In genomic region chr17:47066841-47067682, GRCh38 we compare ENCODE assay signal across 8 cellular contexts.
DNase-seq lines count a peak whose midpoint lies in the region; ATAC-seq and TF ChIP-seq lines count a peak whose summit lies in the region.

No MANE protein-coding gene starts in this region.

- peak overlapping the region; percentile 76 for H3K4me3 ChIP-seq in CD8-positive, alpha-beta T cell (ENCODE audit: low read depth, low read length)
- H3K4me3 ChIP-seq in KMS-11 (IDR thresholded peaks at IDR 0.05; ENCODE audit: insufficient read depth, low read depth, low read length) (no peak overlapping the region), esophagus squamous epithelium (peak overlapping the region; percentile 48 to 93 (median 82)), muscle layer of duodenum (ENCODE audit: low read depth in 1 of 2, low read length in 2 of 2) (peak overlapping the region; percentile 81 to 84)

- TF ChIP-seq POLR2A in esophagus squamous epithelium (IDR thresholded peaks at IDR 0.05), result peak in 2 of 4 donors; percentile 34 to 51

- WGBS in esophagus squamous epithelium, 2 donors, result 8 to 10% methylated on average over 14 to 16 of the region's 18 CpGs

- peak overlapping the region; percentile 94 for H3K4me3 Mint-ChIP-seq in CD8-positive, alpha-beta T cell
- peak overlapping the region; percentile 91 for H3K4me3 Mint-ChIP-seq in activated T-cell treated with anti-CD3 and anti-CD28 coated beads, Interleukin-2, amount 50 U/mL, for 4 hours

- H3K36me3 ChIP-seq in CD8-positive, alpha-beta T cell (ENCODE audit: insufficient read depth, low read length), result no peaks in the 10 kb centered on the region
- H3K36me3 ChIP-seq in KMS-11 (ENCODE audit: insufficient read depth) (no peaks in the 10 kb centered on the region), esophagus squamous epithelium (peaks cover 0 to 14% (median 2%) of the 10 kb centered on the region in 3 donors), muscle layer of duodenum (ENCODE audit: control insufficient read depth in 1 of 2, insufficient read depth in 2 of 2, low read length in 2 of 2) (peaks cover 0 to 7% of the 10 kb centered on the region in 2 donors)

- H3K4me1 ChIP-seq in CD8-positive, alpha-beta T cell (ENCODE audit: insufficient read depth, low read length), result peaks cover 9% of the 10 kb centered on the region
- peaks cover 12% of the 10 kb centered on the region for H3K4me1 ChIP-seq in KMS-11 (ENCODE audit: low read depth, poor library complexity, severe bottlenecking)
- peaks cover 7 to 32% (median 9%) of the 10 kb centered on the region in 3 donors for H3K4me1 ChIP-seq in esophagus squamous epithelium
- H3K4me1 ChIP-seq in muscle layer of duodenum (ENCODE audit: control insufficient read depth in 1 of 2, insufficient read depth in 2 of 2, low read length in 2 of 2), result peaks cover 0 to 5% of the 10 kb centered on the region in 2 donors

- H3K9me3 Mint-ChIP-seq in CD8-positive, alpha-beta T cell, result peaks cover 4% of the 10 kb centered on the region
- peaks cover 5% of the 10 kb centered on the region for H3K9me3 Mint-ChIP-seq in activated T-cell treated with anti-CD3 and anti-CD28 coated beads, Interleukin-2, amount 50 U/mL, for 4 hours

- intact Hi-C loops in CD8-positive, alpha-beta T cell (cut with DNase I, micrococcal nuclease), result loop anchor here (1.0 to 10.0 kb wide), 6 partner anchors 33 to 875 kb away; partner anchors contain the start of genes GOSR2 (in 2 of the 2), EFCAB13 (in 1 of the 2), PNPO (in 1 of the 2) and SP2 (in 1 of the 2)
- intact Hi-C loops in esophagus squamous epithelium (cut with DNase I), result no loop called here

- peaks cover 32% of the 10 kb centered on the region for H3K4me1 Mint-ChIP-seq in CD8-positive, alpha-beta T cell (ENCODE audit: low read depth)
- H3K4me1 Mint-ChIP-seq in activated T-cell treated with anti-CD3 and anti-CD28 coated beads, Interleukin-2, amount 50 U/mL, for 4 hours (ENCODE audit: low read depth), result peaks cover 34% of the 10 kb centered on the region

- peak overlapping the region; percentile 93 for H3K9ac ChIP-seq in KMS-11

- H2AFZ ChIP-seq in KMS-11 (ENCODE audit: low read depth), result peak overlapping the region; percentile 84

- CTCF ChIA-PET in CD8-positive, alpha-beta T cell (lab: Charles Lee), result no interaction called here

- H4K20me1 ChIP-seq in KMS-11 (ENCODE audit: insufficient read depth), result no peaks in the 10 kb centered on the region

- H3K79me2 ChIP-seq in KMS-11 (ENCODE audit: insufficient read depth, low read depth), result no peaks in the 10 kb centered on the region

- peaks cover 16% of the 10 kb centered on the region for H3K36me3 Mint-ChIP-seq in CD8-positive, alpha-beta T cell
- peaks cover 4% of the 10 kb centered on the region for H3K36me3 Mint-ChIP-seq in activated T-cell treated with anti-CD3 and anti-CD28 coated beads, Interleukin-2, amount 50 U/mL, for 4 hours (ENCODE audit: insufficient read depth)

- DNase-seq in CD8-positive, alpha-beta T cell, result peak; percentile 58 to 88 (median 73)
- peak; percentile 69 for DNase-seq in activated T-cell treated with anti-CD3 and anti-CD28 coated beads, Interleukin-2, amount 50 U/mL, for 4 hours
- DNase-seq in esophagus squamous epithelium (lab: John Stamatoyannopoulos, UW), result peak; percentile 17
- DNase-seq in stimulated activated CD8-positive, alpha-beta memory T cell treated with anti-CD3 and anti-CD28 coated beads, Interleukin-7, amount 100 ng/mL, for 1 hour (ENCODE audit: low read depth in 2 of 2), result peak; percentile 44 to 55

- no peak for TF ChIP-seq CTCF in CD8-positive, alpha-beta T cell (IDR thresholded peaks at IDR 0.05)
- TF ChIP-seq CTCF in KMS-11 (conservative IDR thresholded peaks at IDR 0.05; ENCODE audit: low read depth, low read length) (no peak), esophagus squamous epithelium (IDR thresholded peaks at IDR 0.05) (peak in 2 of 6 experiments; percentile 12 to 25)

- H3K4me2 ChIP-seq in KMS-11, result peak overlapping the region; percentile 94

- ATAC-seq in CD8-positive, alpha-beta T cell, result peak; percentile 100
- ATAC-seq in GM21423 (IDR thresholded peaks at IDR 0.05; ENCODE audit: unreplicated experiment), result peak; percentile 83
- ATAC-seq in activated T-cell treated with anti-CD3 and anti-CD28 coated beads, Interleukin-2, amount 50 U/mL, for 4 hours, result peak; percentile 99 to 100

- no peaks in the 10 kb centered on the region for H3K27me3 ChIP-seq in CD8-positive, alpha-beta T cell (ENCODE audit: insufficient read depth, low read length)
- H3K27me3 ChIP-seq in KMS-11 (ENCODE audit: insufficient read depth, low read depth), result no peaks in the 10 kb centered on the region
- H3K27me3 ChIP-seq in esophagus squamous epithelium, result no peaks in the 10 kb centered on the region
- no peaks in the 10 kb centered on the region for H3K27me3 ChIP-seq in muscle layer of duodenum (ENCODE audit: low read depth, low read length)

- no peaks in the 10 kb centered on the region for H3K27me3 Mint-ChIP-seq in CD8-positive, alpha-beta T cell (ENCODE audit: low read depth)
- no peaks in the 10 kb centered on the region for H3K27me3 Mint-ChIP-seq in activated T-cell treated with anti-CD3 and anti-CD28 coated beads, Interleukin-2, amount 50 U/mL, for 4 hours (ENCODE audit: low read depth)

- peak overlapping the region; percentile 61 for H3K27ac ChIP-seq in CD8-positive, alpha-beta T cell (ENCODE audit: low read depth, low read length)
- H3K27ac ChIP-seq in KMS-11 (peak overlapping the region; percentile 84), esophagus squamous epithelium (peak overlapping the region; percentile 77 to 94 (median 88)), muscle layer of duodenum (ENCODE audit: low read length) (peak overlapping the region; percentile 88)

- no peaks in the 10 kb centered on the region for H3K9me3 ChIP-seq in CD8-positive, alpha-beta T cell (ENCODE audit: low read length)
- H3K9me3 ChIP-seq in esophagus squamous epithelium (peaks cover 0 to 7% (median 0%) of the 10 kb centered on the region in 3 donors), muscle layer of duodenum (ENCODE audit: control insufficient read depth in 1 of 2, low read length in 2 of 2) (no peaks in the 10 kb centered on the region)

- POLR2A ChIA-PET in CD8-positive, alpha-beta T cell (lab: Charles Lee), result no interaction called here

- H3K27ac Mint-ChIP-seq in CD8-positive, alpha-beta T cell, result peak overlapping the region; percentile 98

TF ChIP-seq in PFSK-1, 5 proteins besides CTCF, POLR2A, EP300 and RAD21:
- TF ChIP-seq POLR2AphosphoS5 (IDR thresholded peaks at IDR 0.05; ENCODE audit: low read depth, low read length) (peak; percentile 96), REST (IDR thresholded peaks at IDR 0.05; ENCODE audit: insufficient read depth in 1 of 2, low read depth in 2 of 2, low read length in 2 of 2) (0 out of 4 replicates have a peak, but pooled peaks of 1 of the 2 experiments have one; percentile 22), TAF1 (IDR thresholded peaks at IDR 0.05; ENCODE audit: borderline replicate concordance, insufficient read depth, low read length) (peak; percentile 90), FOXP2 (optimal IDR thresholded peaks at IDR 0.05; ENCODE audit: borderline replicate concordance, extremely low read depth, extremely low read length, insufficient read depth) (peak; percentile 88), SIN3A (IDR thresholded peaks at IDR 0.05; ENCODE audit: borderline replicate concordance, insufficient read depth, low read length) (peak; percentile 91)
TF ChIP-seq in PFSK-1: peak in this region for 5.

Comparison
In these comparisons a context has a peak if more than half of its experiments do, and no peak if none do; other contexts are left out.
1. DNase-seq: peak in every context shown above with its lines; median percentile 73 in CD8-positive, alpha-beta T cell; 69 in activated T-cell treated with anti-CD3 and anti-CD28 coated beads, Interleukin-2, amount 50 U/mL, for 4 hours; 50 in stimulated activated CD8-positive, alpha-beta memory T cell treated with anti-CD3 and anti-CD28 coated beads, Interleukin-7, amount 100 ng/mL, for 1 hour; 17 in esophagus squamous epithelium.